In the genomic region with DNA sequence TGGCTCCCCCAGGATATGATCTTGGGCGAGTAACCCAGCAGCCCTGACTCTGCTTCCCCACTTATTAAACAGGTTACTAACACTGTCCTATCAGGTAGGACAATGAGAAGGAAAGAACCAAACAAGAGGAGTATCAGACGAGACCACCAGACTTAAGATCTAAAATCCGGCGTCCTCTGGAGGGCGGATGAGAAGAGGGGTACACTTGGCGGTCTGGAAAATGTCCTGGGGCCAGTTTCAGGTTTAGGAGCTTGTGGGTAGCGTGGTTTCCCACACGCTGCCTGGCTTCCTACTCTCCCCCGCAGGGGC, we compare ENCODE assay signal across 8 cellular contexts. TPM values are rescaled to one million over a fixed set of nuclear protein-coding genes. Genes with fewer than 3 reads are reported as not detected.
A peak's percentile ranks its signal among the peaks of the same experiment; 100 is the strongest.
DNase-seq lines count a peak whose midpoint lies in the region; ATAC-seq and TF ChIP-seq lines count a peak whose summit lies in the region.

No MANE protein-coding gene starts in this region.

- intact Hi-C loops in activated naive CD4-positive, alpha-beta T cell treated with anti-CD3 and anti-CD28 coated beads for 36 hours (cut with micrococcal nuclease): loop anchor here (5.0 to 10.0 kb wide), 4 partner anchors 41 to 353 kb away; a partner anchor contains a TSS
- intact Hi-C loops in lower leg skin (cut with DNase I; ENCODE audit: low total_unique reads): no loop called here

- H3K36me3 Mint-ChIP-seq in activated naive CD4-positive, alpha-beta T cell treated with anti-CD3 and anti-CD28 coated beads for 36 hours (ENCODE audit: low read depth): peaks cover 43% of the 10 kb centered on the region

- WGBS in lower leg skin, 2 donors: 18 to 30% methylated on average over 9 of the region's 9 CpGs
- 45 to 63% methylated on average over 7 to 9 of the region's 9 CpGs for WGBS in upper lobe of left lung, 2 donors

- H3K4me3 ChIP-seq in adipocyte (ENCODE audit: low read length) (peak overlapping the region; percentile 91), lower leg skin (ENCODE audit: low read depth, poor library complexity, severe bottlenecking) (peak overlapping the region; percentile 90), upper lobe of left lung (peak overlapping the region; percentile 24 to 87 (median 68))

- H3K27ac ChIP-seq in upper lobe of left lung: peak overlapping the region; percentile 78 to 86 (median 84)

- CTCF ChIA-PET in activated naive CD4-positive, alpha-beta T cell treated with anti-CD3 and anti-CD28 coated beads for 36 hours (lab: Charles Lee): interaction anchor here (0.7 kb wide), 1 partner anchor 10 kb away, joined by 3 read pairs; no protein-coding TSS in a partner anchor

- H3K36me3 ChIP-seq in adipocyte (ENCODE audit: control insufficient read depth, insufficient read depth, low read length, severe bottlenecking) (peaks cover 34% of the 10 kb centered on the region), upper lobe of left lung (peaks cover 11 to 32% (median 29%) of the 10 kb centered on the region in 4 donors)

- peak overlapping the region; percentile 88 for H3K4me3 Mint-ChIP-seq in activated naive CD4-positive, alpha-beta T cell treated with anti-CD3 and anti-CD28 coated beads for 36 hours

- H3K27me3 Mint-ChIP-seq in activated naive CD4-positive, alpha-beta T cell treated with anti-CD3 and anti-CD28 coated beads for 36 hours (ENCODE audit: low read depth): no peaks in the 10 kb centered on the region

- DNase-seq in activated naive CD4-positive, alpha-beta T cell treated with anti-CD3 and anti-CD28 coated beads for 36 hours: peak; percentile 10
- no peak for DNase-seq in activated naive CD4-positive, alpha-beta T cell (lab: John Stamatoyannopoulos, UW)
- DNase-seq in adipocyte (ENCODE audit: low read depth): no peak
- no peak for DNase-seq in lower leg skin (ENCODE audit: low spot score in 2 of 2)
- DNase-seq in upper lobe of left lung: no peak
- no peak for DNase-seq in glomerular visceral epithelial cell (ENCODE audit: extremely low spot score)

- TF ChIP-seq EP300 in upper lobe of left lung (IDR thresholded peaks at IDR 0.05): no peak

- H3K4me1 Mint-ChIP-seq in activated naive CD4-positive, alpha-beta T cell treated with anti-CD3 and anti-CD28 coated beads for 36 hours (ENCODE audit: low read depth): peaks cover 18% of the 10 kb centered on the region

- TF ChIP-seq CTCF in lower leg skin (IDR thresholded peaks at IDR 0.05): no peak
- TF ChIP-seq CTCF in upper lobe of left lung (IDR thresholded peaks at IDR 0.05): no peak

- H3K27me3 ChIP-seq in adipocyte (replicated peaks; ENCODE audit: control insufficient read depth, insufficient read depth, low read length) (no peaks in the 10 kb centered on the region), upper lobe of left lung (no peaks in the 10 kb centered on the region)

- H3K9ac ChIP-seq in adipocyte (ENCODE audit: low read length): peak overlapping the region; percentile 91

- H3K27ac Mint-ChIP-seq in activated naive CD4-positive, alpha-beta T cell treated with anti-CD3 and anti-CD28 coated beads for 36 hours: peak overlapping the region; percentile 86

- no peak for TF ChIP-seq POLR2A in lower leg skin (IDR thresholded peaks at IDR 0.05)
- no peak for TF ChIP-seq POLR2A in upper lobe of left lung (IDR thresholded peaks at IDR 0.05)

- ATAC-seq in upper lobe of left lung (ENCODE audit: low FRiP score in 2 of 2): no peak
- ATAC-seq in GM18909 (IDR thresholded peaks at IDR 0.05; ENCODE audit: poor library complexity, unreplicated experiment): no peak
- ATAC-seq in GM18502 (IDR thresholded peaks at IDR 0.05; ENCODE audit: poor library complexity, unreplicated experiment): no peak

- peaks cover 46% of the 10 kb centered on the region for H3K9me3 ChIP-seq in adipocyte (ENCODE audit: control insufficient read depth, low read length)
- H3K9me3 ChIP-seq in upper lobe of left lung: peaks cover 33 to 41% (median 37%) of the 10 kb centered on the region in 4 donors

- H3K9me3 Mint-ChIP-seq in activated naive CD4-positive, alpha-beta T cell treated with anti-CD3 and anti-CD28 coated beads for 36 hours: peaks cover 40% of the 10 kb centered on the region

- H3K4me1 ChIP-seq in adipocyte (ENCODE audit: control insufficient read depth, insufficient read depth, low read length): peaks cover 10% of the 10 kb centered on the region
- H3K4me1 ChIP-seq in upper lobe of left lung: peaks cover 0 to 14% (median 3%) of the 10 kb centered on the region in 4 donors

RNA-seq across cellular contexts. Expression of a gene that starts 0.6 kb away (rescaled TPM):
- 10 to 100 TPM; 17.8 to 17.9 TPM for total RNA-seq in activated naive CD4-positive, alpha-beta T cell treated with anti-CD3 and anti-CD28 coated beads for 36 hours
- total RNA-seq in lower leg skin (10 to 100 TPM; 27.3 to 36.8 (median 33.4) TPM), upper lobe of left lung (10 to 100 TPM; 16.8 to 36.8 (median 26.8) TPM)

RNA-seq across cellular contexts. Expression of a gene that starts 41.8 kb away (rescaled TPM):
- 1 to 10 TPM; 5.2 to 5.4 TPM for total RNA-seq in activated naive CD4-positive, alpha-beta T cell treated with anti-CD3 and anti-CD28 coated beads for 36 hours
- total RNA-seq in lower leg skin (1 to 10 TPM; 2.4 to 7.9 (median 4.7) TPM), upper lobe of left lung (1 to 10 TPM; 2.1 to 7.7 (median 3.2) TPM)
